13 cellular contexts compared by ENCODE assay signal in the genomic region with DNA sequence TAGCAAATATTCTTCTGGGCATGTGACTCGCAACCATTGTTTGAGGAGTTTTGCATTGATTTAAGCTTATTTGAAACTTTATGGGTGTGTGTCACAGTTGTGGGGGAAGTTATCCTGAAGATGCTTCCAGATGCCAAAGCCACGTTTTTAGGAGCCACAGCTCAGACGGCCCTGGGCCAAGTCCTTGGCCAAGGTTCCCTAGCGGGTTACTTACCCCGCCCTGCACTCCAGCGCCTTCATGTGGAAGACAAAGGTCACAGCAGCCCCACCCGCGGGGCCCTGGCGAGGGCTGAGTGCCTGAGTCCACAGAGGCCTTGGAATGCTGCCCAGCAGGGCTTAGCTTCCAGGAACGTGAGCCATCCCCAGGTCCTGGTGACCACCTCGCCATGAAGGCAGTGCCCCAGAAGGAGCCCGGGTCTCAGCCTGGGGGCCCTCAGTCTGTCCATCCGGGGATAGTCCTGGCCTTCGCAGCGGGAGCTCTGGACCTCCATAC.
DNase-seq lines count a peak whose midpoint lies in the region; ATAC-seq and TF ChIP-seq lines count a peak whose summit lies in the region.
"Had no signal": no experiment of that assay in that cellular context is flagged by ENCODE, and none has a peak within 500 bp of the region (broad histone marks: within the 10 kb centered on the region; RNA-seq: fewer than 3 reads in every experiment).

No MANE protein-coding gene starts in this region.

- H4K8ac ChIP-seq in mesenchymal stem cell (ENCODE audit: low read length) = no peak overlapping the region

- peaks cover 7% of the 10 kb centered on the region; the same call in 1 of the 2 replicates for H3K79me2 ChIP-seq in Loucy (ENCODE audit: insufficient read depth, low read length)
- H3K79me2 ChIP-seq in neural progenitor cell (ENCODE audit: low read depth) = no peaks in the 10 kb centered on the region

- H3F3A ChIP-seq in Loucy (ENCODE audit: low read depth) (no peaks in the 10 kb centered on the region), neural progenitor cell (ENCODE audit: low read depth) (peaks cover 23% of the 10 kb centered on the region)

- H3K9me3 Mint-ChIP-seq in neural progenitor cell = peaks cover 15% of the 10 kb centered on the region
- H3K9me3 Mint-ChIP-seq in activated CD8-positive, alpha-beta T cell treated with anti-CD3 and anti-CD28 coated beads for 36 hours = no peaks in the 10 kb centered on the region
- H3K9me3 Mint-ChIP-seq: stimulated activated naive B cell treated with anti-CD40 and anti-IgM and Interleukin-4, amounts not matched to agents 10 μg/mL and 1 μg/mL and 100 μg/mL, for 72 hours; T-helper 1 cell treated with Interleukin-12 subunit alpha and Interleukin-12 subunit beta and Interleukin-4 antibody, amounts not matched to agents 30 μg/mL and 1 μg/mL, for 36 hours had no signal

- intact Hi-C loops in activated CD8-positive, alpha-beta T cell treated with anti-CD3 and anti-CD28 coated beads for 36 hours (cut with micrococcal nuclease) = loop anchor here (10.0 kb wide), 1 partner anchor 56 kb away; no protein-coding TSS in a partner anchor

- POLR2A ChIA-PET in activated CD8-positive, alpha-beta T cell treated with anti-CD3 and anti-CD28 coated beads for 36 hours (lab: Charles Lee) = no interaction called here

- H3K36me3 Mint-ChIP-seq in neural progenitor cell = peaks cover 4% of the 10 kb centered on the region
- H3K36me3 Mint-ChIP-seq in activated CD8-positive, alpha-beta T cell treated with anti-CD3 and anti-CD28 coated beads for 36 hours (ENCODE audit: low read depth) = no peaks in the 10 kb centered on the region
- H3K36me3 Mint-ChIP-seq: stimulated activated naive B cell treated with anti-CD40 and anti-IgM and Interleukin-4, amounts not matched to agents 10 μg/mL and 1 μg/mL and 100 μg/mL, for 72 hours had no signal

- no peak overlapping the region for H3K18ac ChIP-seq in mesenchymal stem cell (ENCODE audit: low read depth in 1 of 2, low read length in 2 of 2)

- H3K27me3 ChIP-seq in Loucy (ENCODE audit: insufficient read depth, low read length, poor library complexity, severe bottlenecking) = no peaks in the 10 kb centered on the region
- H3K27me3 ChIP-seq in neural progenitor cell = no peaks in the 10 kb centered on the region
- peaks cover 0 to 3% of the 10 kb centered on the region in 2 experiments for H3K27me3 ChIP-seq in mesenchymal stem cell (ENCODE audit: control insufficient read depth in 1 of 2, insufficient read depth in 1 of 2, low read length in 2 of 2)
- H3K27me3 ChIP-seq: cardiac muscle cell had no signal

- H3K9ac ChIP-seq in Loucy (ENCODE audit: low read depth, low read length, poor library complexity, severe bottlenecking) = no peak overlapping the region
- H3K9ac ChIP-seq in neural progenitor cell = no peak overlapping the region
- H3K9ac ChIP-seq in mesenchymal stem cell (ENCODE audit: low read length) = no peak overlapping the region

- TF ChIP-seq CTCF in Loucy (conservative IDR thresholded peaks at IDR 0.05; ENCODE audit: low read length) (peak; percentile 42), choroid plexus epithelial cell (conservative IDR thresholded peaks at IDR 0.05; ENCODE audit: low read depth, low read length) (peak; percentile 22), neural progenitor cell (IDR thresholded peaks at IDR 0.05) (peak; percentile 6)
- TF ChIP-seq CTCF in activated CD8-positive, alpha-beta T cell treated with anti-CD3 and anti-CD28 coated beads for 36 hours (IDR thresholded peaks at IDR 0.05) = no peak

- CTCF ChIA-PET in activated CD8-positive, alpha-beta T cell treated with anti-CD3 and anti-CD28 coated beads for 36 hours (lab: Charles Lee) = no interaction called here

- H3K27me3 Mint-ChIP-seq in neural progenitor cell (ENCODE audit: insufficient read depth, low read depth) = no peaks in the 10 kb centered on the region
- no peaks in the 10 kb centered on the region for H3K27me3 Mint-ChIP-seq in activated CD8-positive, alpha-beta T cell treated with anti-CD3 and anti-CD28 coated beads for 36 hours
- H3K27me3 Mint-ChIP-seq: stimulated activated naive B cell treated with anti-CD40 and anti-IgM and Interleukin-4, amounts not matched to agents 10 μg/mL and 1 μg/mL and 100 μg/mL, for 72 hours had no signal

- peak; percentile 49 for DNase-seq in ELF-1 (ENCODE audit: low read depth, low spot score)
- DNase-seq in choroid plexus epithelial cell (ENCODE audit: low read depth) = peak; percentile 13
- no peak for DNase-seq in neural progenitor cell (ENCODE audit: low spot score)
- DNase-seq in NCI-H226 = no peak
- no peak for DNase-seq in globus pallidus (ENCODE audit: low spot score)
- DNase-seq in activated CD8-positive, alpha-beta T cell treated with anti-CD3 and anti-CD28 coated beads for 36 hours = no peak
- no peak for DNase-seq in mesenchymal stem cell
- DNase-seq: glutamatergic neuron; NCI-H345; stimulated activated naive B cell treated with anti-CD40 and anti-IgM and Interleukin-4, amounts not matched to agents 10 μg/mL and 1 μg/mL and 100 μg/mL, for 72 hours had no signal

- 82% methylated on average over 14 of the region's 15 CpGs for WGBS in mesenchymal stem cell

- no peak for ATAC-seq in activated CD8-positive, alpha-beta T cell treated with anti-CD3 and anti-CD28 coated beads for 36 hours
- ATAC-seq: stimulated activated naive B cell treated with anti-CD40 and anti-IgM and Interleukin-4, amounts not matched to agents 10 μg/mL and 1 μg/mL and 100 μg/mL, for 72 hours had no signal

- H3K4me1 ChIP-seq in Loucy (ENCODE audit: insufficient read depth, low read length, poor library complexity, severe bottlenecking) (no peaks in the 10 kb centered on the region), neural progenitor cell (peaks cover 18% of the 10 kb centered on the region), mesenchymal stem cell (ENCODE audit: control insufficient read depth, insufficient read depth, low read depth, low read length) (peaks cover 27% of the 10 kb centered on the region)

- no peak overlapping the region for H2BK15ac ChIP-seq in mesenchymal stem cell (ENCODE audit: low read depth, poor library complexity, severe bottlenecking)

- H2BK120ac ChIP-seq in mesenchymal stem cell (ENCODE audit: low read depth, low read length) = no peak overlapping the region

- H2AFZ ChIP-seq in Loucy (ENCODE audit: low read length) = no peak overlapping the region
- no peak overlapping the region for H2AFZ ChIP-seq in neural progenitor cell (replicated peaks)
- H2AFZ ChIP-seq in mesenchymal stem cell (ENCODE audit: low read depth, low read length) = no peak overlapping the region

- H3K4me3 Mint-ChIP-seq in neural progenitor cell = no peak overlapping the region
- no peak overlapping the region for H3K4me3 Mint-ChIP-seq in activated CD8-positive, alpha-beta T cell treated with anti-CD3 and anti-CD28 coated beads for 36 hours
- H3K4me3 Mint-ChIP-seq: stimulated activated naive B cell treated with anti-CD40 and anti-IgM and Interleukin-4, amounts not matched to agents 10 μg/mL and 1 μg/mL and 100 μg/mL, for 72 hours; T-helper 1 cell treated with Interleukin-12 subunit alpha and Interleukin-12 subunit beta and Interleukin-4 antibody, amounts not matched to agents 30 μg/mL and 1 μg/mL, for 36 hours had no signal

- H3K27ac Mint-ChIP-seq in neural progenitor cell = no peak overlapping the region
- H3K27ac Mint-ChIP-seq in activated CD8-positive, alpha-beta T cell treated with anti-CD3 and anti-CD28 coated beads for 36 hours = no peak overlapping the region
- H3K27ac Mint-ChIP-seq: stimulated activated naive B cell treated with anti-CD40 and anti-IgM and Interleukin-4, amounts not matched to agents 10 μg/mL and 1 μg/mL and 100 μg/mL, for 72 hours; T-helper 1 cell treated with Interleukin-12 subunit alpha and Interleukin-12 subunit beta and Interleukin-4 antibody, amounts not matched to agents 30 μg/mL and 1 μg/mL, for 36 hours had no signal

- H3K9me3 ChIP-seq in Loucy (ENCODE audit: insufficient read depth, low read depth, low read length) (no peaks in the 10 kb centered on the region), neural progenitor cell (ENCODE audit: low read depth) (no peaks in the 10 kb centered on the region), mesenchymal stem cell (ENCODE audit: control insufficient read depth, low read length) (no peaks in the 10 kb centered on the region)

- no peaks in the 10 kb centered on the region for H3K9me2 ChIP-seq in Loucy (replicated peaks; ENCODE audit: low read depth, low read length)

- H3K23ac ChIP-seq in mesenchymal stem cell (ENCODE audit: low read length in 2 of 2) = no peak overlapping the region

- H3K4me3 ChIP-seq in Loucy (ENCODE audit: low read length, poor library complexity, severe bottlenecking) (no peak overlapping the region), choroid plexus epithelial cell (ENCODE audit: low read depth, low read length) (no peak overlapping the region), neural progenitor cell (no peak overlapping the region), mesenchymal stem cell (ENCODE audit: insufficient read depth in 1 of 2, low read depth in 1 of 2, low read length in 2 of 2) (no peak overlapping the region)
- H3K4me3 ChIP-seq: cardiac muscle cell had no signal

- no peak overlapping the region for H2AK5ac ChIP-seq in mesenchymal stem cell (ENCODE audit: low read length, severe bottlenecking)

- H4K91ac ChIP-seq in mesenchymal stem cell (ENCODE audit: low read length) = no peak overlapping the region

- no peak overlapping the region for H3K4ac ChIP-seq in mesenchymal stem cell (ENCODE audit: low read depth in 1 of 2, low read length in 2 of 2)

- H2BK12ac ChIP-seq in mesenchymal stem cell (ENCODE audit: low read length in 2 of 2) = no peak overlapping the region

- H3K36me3 ChIP-seq in Loucy (ENCODE audit: insufficient read depth, low read length) (peaks cover 5% of the 10 kb centered on the region; the same call in 1 of the 2 replicates), neural progenitor cell (no peaks in the 10 kb centered on the region), mesenchymal stem cell (ENCODE audit: control insufficient read depth in 1 of 2, insufficient read depth in 2 of 2, low read depth in 1 of 2, low read length in 2 of 2) (no peaks in the 10 kb centered on the region)
- H3K36me3 ChIP-seq: cardiac muscle cell had no signal

- H3K79me1 ChIP-seq in mesenchymal stem cell (replicated peaks; ENCODE audit: low read length, poor library complexity, severe bottlenecking) = peaks cover 2% of the 10 kb centered on the region

- H3K4me2 ChIP-seq in Loucy (ENCODE audit: low read depth, low read length, poor library complexity, severe bottlenecking) (no peak overlapping the region), neural progenitor cell (no peak overlapping the region), mesenchymal stem cell (ENCODE audit: low read length, poor library complexity, severe bottlenecking) (no peak overlapping the region)

- H2BK5ac ChIP-seq in mesenchymal stem cell (ENCODE audit: low read depth, low read length, poor library complexity, severe bottlenecking) = no peak overlapping the region

- H3K27ac ChIP-seq in neural progenitor cell (no peak overlapping the region), mesenchymal stem cell (ENCODE audit: low read length, poor library complexity, severe bottlenecking) (no peak overlapping the region)
- H3K27ac ChIP-seq: cardiac muscle cell had no signal

- H4K20me1 ChIP-seq in Loucy (ENCODE audit: insufficient read depth, low read length, poor library complexity, severe bottlenecking) (no peaks in the 10 kb centered on the region), neural progenitor cell (ENCODE audit: low read depth) (no peaks in the 10 kb centered on the region)

- H3K4me1 Mint-ChIP-seq in neural progenitor cell = peaks cover 18% of the 10 kb centered on the region
- no peaks in the 10 kb centered on the region for H3K4me1 Mint-ChIP-seq in activated CD8-positive, alpha-beta T cell treated with anti-CD3 and anti-CD28 coated beads for 36 hours (ENCODE audit: low read depth)
- H3K4me1 Mint-ChIP-seq: stimulated activated naive B cell treated with anti-CD40 and anti-IgM and Interleukin-4, amounts not matched to agents 10 μg/mL and 1 μg/mL and 100 μg/mL, for 72 hours had no signal

- peak overlapping the region in 1 of 2 experiments; percentile 57 for H3K14ac ChIP-seq in mesenchymal stem cell (ENCODE audit: low read length in 2 of 2)

Comparison
In these comparisons a context has a peak if more than half of its experiments do, and no peak if none do; other contexts are left out.
1. DNase-seq: peak in ELF-1 (single experiment) and choroid plexus epithelial cell (single experiment); none in neural progenitor cell (single experiment), NCI-H226 (single experiment), globus pallidus (single experiment), activated CD8-positive, alpha-beta T cell treated with anti-CD3 and anti-CD28 coated beads for 36 hours (single experiment) and mesenchymal stem cell (single experiment).